ENCODE assay signal across 14 cellular contexts in the genomic region with DNA sequence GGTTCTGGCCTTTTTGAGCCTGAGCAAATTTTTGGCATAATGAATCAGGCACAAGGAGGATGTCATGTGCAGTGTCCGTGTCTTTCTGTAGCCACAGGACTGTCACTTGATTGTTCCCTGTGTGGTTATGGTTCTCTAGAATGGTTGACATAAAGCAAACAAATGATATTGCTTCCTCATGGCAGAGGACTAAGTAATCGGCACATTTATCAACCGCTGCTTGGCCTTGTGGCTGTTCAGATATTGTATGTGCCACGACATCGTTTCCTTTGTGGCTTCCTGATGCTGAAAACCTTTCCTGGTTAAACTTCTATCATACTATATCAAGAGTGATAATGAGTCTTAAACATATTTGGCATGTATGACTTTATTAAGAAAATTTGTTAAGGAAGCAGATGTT.
DNase-seq lines count a peak whose midpoint lies in the region; ATAC-seq and TF ChIP-seq lines count a peak whose summit lies in the region.
"Had no signal": no experiment of that assay in that cellular context is flagged by ENCODE, and none has a peak within 500 bp of the region (broad histone marks: within the 10 kb centered on the region; RNA-seq: fewer than 3 reads in every experiment).

No MANE protein-coding gene starts in this region.

- no peak overlapping the region for H3K4me3 ChIP-seq in hepatocyte
- H3K4me3 ChIP-seq: suprapubic skin had no signal

- peaks cover 13% of the 10 kb centered on the region for H3K4me1 ChIP-seq in hepatocyte (ENCODE audit: insufficient read depth)
- H3K4me1 ChIP-seq: suprapubic skin had no signal

- H3K9me3 ChIP-seq in hepatocyte (ENCODE audit: low read depth): no peaks in the 10 kb centered on the region
- H3K9me3 ChIP-seq: suprapubic skin had no signal

- peak overlapping the region; percentile 63 for H3K27ac ChIP-seq in hepatocyte
- H3K27ac ChIP-seq: suprapubic skin had no signal

- 25% methylated on average over 5 of the region's 5 CpGs for WGBS in hepatocyte (ENCODE audit: low lambda C conversion rate, missing lambda C conversion rate)

- ATAC-seq in activated CD4-positive, CD25-positive, alpha-beta regulatory T cell treated with anti-CD3 and anti-CD28 coated beads, Interleukin-2, amount 50 U/mL, for 24 hours: no peak
- ATAC-seq in HG02610 (IDR thresholded peaks at IDR 0.05; ENCODE audit: unreplicated experiment): no peak
- ATAC-seq: activated CD4-positive, alpha-beta T cell treated with anti-CD3 and anti-CD28 coated beads for 36 hours had no signal

- no peaks in the 10 kb centered on the region for H4K20me1 ChIP-seq in hepatocyte (ENCODE audit: insufficient read depth, poor library complexity, severe bottlenecking)

- peak overlapping the region; percentile 15 for H3K4me2 ChIP-seq in hepatocyte

- H3K9me2 ChIP-seq in hepatocyte (replicated peaks; ENCODE audit: insufficient read depth): no peaks in the 10 kb centered on the region

- DNase-seq in CMK (ENCODE audit: low read depth) (peak; percentile 1), HT-29 (ENCODE audit: low spot score) (peak; percentile 40), SW480 (ENCODE audit: low spot score) (peak; percentile 66), hepatocyte (ENCODE audit: low spot score) (no peak), globus pallidus (ENCODE audit: low spot score) (no peak), medulla oblongata (ENCODE audit: extremely low spot score) (no peak)
- DNase-seq: activated CD4-positive, alpha-beta T cell treated with anti-CD3 and anti-CD28 coated beads for 36 hours; head of caudate nucleus; kidney; NCI-H1105; NCI-H2227 treated with DMSO at 0.1 percent for 48 hours had no signal

- no peaks in the 10 kb centered on the region for H3K27me3 ChIP-seq in hepatocyte
- H3K27me3 ChIP-seq: suprapubic skin had no signal

- H3K36me3 ChIP-seq in hepatocyte (replicated peaks; ENCODE audit: insufficient read depth, low read depth): no peaks in the 10 kb centered on the region
- H3K36me3 ChIP-seq: suprapubic skin had no signal

- peak overlapping the region; percentile 27 for H2AFZ ChIP-seq in hepatocyte

- H3K79me2 ChIP-seq in hepatocyte: no peaks in the 10 kb centered on the region

- TF ChIP-seq CTCF in hepatocyte (IDR thresholded peaks at IDR 0.05; ENCODE audit: poor library complexity): no peak

Comparison
In these comparisons a context has a peak if more than half of its experiments do, and no peak if none do; other contexts are left out.
1. DNase-seq: peak in CMK (single experiment), HT-29 (single experiment) and SW480 (single experiment); none in hepatocyte (single experiment), globus pallidus (single experiment) and medulla oblongata (single experiment).